ENCODE assay signal across 7 cellular contexts in genomic region chr16:13915033-13915635, GRCh38.
"Had no signal": no experiment of that assay in that cellular context is flagged by ENCODE, and none has a peak within 500 bp of the region (broad histone marks: within the 10 kb centered on the region; RNA-seq: fewer than 3 reads in every experiment).

No MANE protein-coding gene starts in this region.

- H3K4me3 ChIP-seq: GM23248, HAP-1 had no signal

- H3K9ac ChIP-seq: GM23248 had no signal

- H3K36me3 ChIP-seq: HAP-1 had no signal

- H2AFZ ChIP-seq: GM23248 had no signal

- FAIRE-seq: HTR-8/SVneo had no signal

- ATAC-seq: HCT116 had no signal

- H3K27ac ChIP-seq: GM23248 had no signal

- DNase-seq: GM23248, GOT3, H7, HFFc6 had no signal
